ENCODE assay signal across 10 cellular contexts in genomic region chr7:100896743-100897051, GRCh38. TPM values are rescaled to one million over a fixed set of nuclear protein-coding genes. Genes with fewer than 3 reads are reported as not detected.
DNase-seq lines count a peak whose midpoint lies in the region; ATAC-seq and TF ChIP-seq lines count a peak whose summit lies in the region.
"Had no signal": no experiment of that assay in that cellular context is flagged by ENCODE, and none has a peak within 500 bp of the region (broad histone marks: within the 10 kb centered on the region; RNA-seq: fewer than 3 reads in every experiment).

No MANE protein-coding gene starts in this region.

- H3K27me3 ChIP-seq in effector memory CD4-positive, alpha-beta T cell (replicated peaks; ENCODE audit: control insufficient read depth, insufficient read depth, low read length, poor library complexity, severe bottlenecking): peaks cover 32% of the 10 kb centered on the region
- H3K27me3 ChIP-seq in aorta (ENCODE audit: control insufficient read depth in 1 of 2, insufficient read depth in 2 of 2, low read length in 1 of 2): no peaks in the 10 kb centered on the region

- peaks cover 22% of the 10 kb centered on the region for H3K4me1 ChIP-seq in effector memory CD4-positive, alpha-beta T cell (ENCODE audit: control insufficient read depth, insufficient read depth, low read length, poor library complexity, severe bottlenecking)
- H3K4me1 ChIP-seq in aorta (ENCODE audit: control insufficient read depth in 1 of 2, insufficient read depth in 2 of 2, low read length in 2 of 2): no peaks in the 10 kb centered on the region

- H3K9me3 Mint-ChIP-seq in natural killer cell: no peaks in the 10 kb centered on the region
- H3K9me3 Mint-ChIP-seq in natural killer cell treated with Interleukin-12 subunit alpha and Interleukin-12 subunit beta and Interleukin-15 and Interleukin-18, amount 100 ng/mL, for 72 hours: no peaks in the 10 kb centered on the region
- H3K9me3 Mint-ChIP-seq in naive thymus-derived CD8-positive, alpha-beta T cell: peaks cover 0 to 3% (median 0%) of the 10 kb centered on the region in 9 donors

- no peaks in the 10 kb centered on the region for H3K9me3 ChIP-seq in effector memory CD4-positive, alpha-beta T cell (ENCODE audit: control insufficient read depth, low read length)
- peaks cover 1% of the 10 kb centered on the region for H3K9me3 ChIP-seq in aorta (ENCODE audit: control insufficient read depth, low read length)

- 1% methylated on average over 17 to 45 of the region's 45 CpGs for WGBS in aorta, 2 donors

- H3K36me3 ChIP-seq in effector memory CD4-positive, alpha-beta T cell (ENCODE audit: control insufficient read depth, insufficient read depth, low read length): no peaks in the 10 kb centered on the region
- H3K36me3 ChIP-seq in aorta (ENCODE audit: control insufficient read depth in 1 of 2, insufficient read depth in 2 of 2, low read length in 1 of 2): no peaks in the 10 kb centered on the region

- intact Hi-C loops in natural killer cell (cut with micrococcal nuclease): loop anchor here (1.0 to 5.0 kb wide), 2 partner anchors 163 to 181 kb away; no protein-coding TSS in a partner anchor
- intact Hi-C loops in aorta (cut with DNase I): loop anchor here in 1 of 2 donors (1.0 to 10.0 kb wide), 3 partner anchors 71 to 268 kb away; partner anchors contain the start of genes MUC12 and VGF

- POLR2A ChIA-PET in naive thymus-derived CD8-positive, alpha-beta T cell (lab: Charles Lee): no interaction called here

- peak overlapping the region; percentile 36 for H3K4me3 ChIP-seq in effector memory CD4-positive, alpha-beta T cell (ENCODE audit: insufficient read depth, low read depth, low read length, poor library complexity, severe bottlenecking)
- peak overlapping the region; percentile 12 to 15 for H3K4me3 ChIP-seq in aorta (ENCODE audit: low read length in 2 of 2)

- TF ChIP-seq CTCF in natural killer cell (IDR thresholded peaks at IDR 0.05): no peak

- no peak overlapping the region for H3K27ac Mint-ChIP-seq in natural killer cell
- H3K27ac Mint-ChIP-seq in natural killer cell treated with Interleukin-12 subunit alpha and Interleukin-12 subunit beta and Interleukin-15 and Interleukin-18, amount 100 ng/mL, for 72 hours: no peak overlapping the region
- H3K27ac Mint-ChIP-seq in naive thymus-derived CD8-positive, alpha-beta T cell: no peak overlapping the region

- H3K27me3 Mint-ChIP-seq in natural killer cell (ENCODE audit: low read depth in 2 of 2): peaks cover 39 to 53% of the 10 kb centered on the region in 2 donors
- peaks cover 38 to 40% of the 10 kb centered on the region in 2 donors for H3K27me3 Mint-ChIP-seq in natural killer cell treated with Interleukin-12 subunit alpha and Interleukin-12 subunit beta and Interleukin-15 and Interleukin-18, amount 100 ng/mL, for 72 hours
- peaks cover 17 to 63% (median 35%) of the 10 kb centered on the region in 5 donors for H3K27me3 Mint-ChIP-seq in naive thymus-derived CD8-positive, alpha-beta T cell

- peaks cover 7 to 8% of the 10 kb centered on the region in 2 donors for H3K4me1 Mint-ChIP-seq in natural killer cell
- H3K4me1 Mint-ChIP-seq in natural killer cell treated with Interleukin-12 subunit alpha and Interleukin-12 subunit beta and Interleukin-15 and Interleukin-18, amount 100 ng/mL, for 72 hours (ENCODE audit: low read depth in 2 of 2): peaks cover 9 to 12% of the 10 kb centered on the region in 2 donors
- peaks cover 10 to 21% (median 12%) of the 10 kb centered on the region in 4 donors for H3K4me1 Mint-ChIP-seq in naive thymus-derived CD8-positive, alpha-beta T cell

- ATAC-seq in natural killer cell (peak; percentile 6 to 16 (median 10)), aorta (ENCODE audit: low FRiP score) (no peak), GM19328 (IDR thresholded peaks at IDR 0.05; ENCODE audit: unreplicated experiment) (no peak), left lobe of liver (no peak)
- ATAC-seq in natural killer cell treated with Interleukin-12 subunit alpha and Interleukin-12 subunit beta and Interleukin-15 and Interleukin-18, amount 100 ng/mL, for 72 hours: no peak
- peak; percentile 24 to 39 for ATAC-seq in naive thymus-derived CD8-positive, alpha-beta T cell

- DNase-seq in natural killer cell (no peak), aorta (no peak), germinal center (ENCODE audit: low spot score) (no peak), left lobe of liver (ENCODE audit: low spot score) (no peak)
- no peak for DNase-seq in natural killer cell treated with Interleukin-12 subunit alpha and Interleukin-12 subunit beta and Interleukin-15 and Interleukin-18, amount 100 ng/mL, for 72 hours (ENCODE audit: low spot score)
- no peak for DNase-seq in effector memory CD4-positive, alpha-beta T cell
- peak in 1 of 10 donors; percentile 12 for DNase-seq in naive thymus-derived CD8-positive, alpha-beta T cell
- DNase-seq: NCI-H446 treated with DMSO at 0.1 percent for 48 hours had no signal

- H3K4me3 Mint-ChIP-seq in natural killer cell: no peak overlapping the region
- no peak overlapping the region for H3K4me3 Mint-ChIP-seq in natural killer cell treated with Interleukin-12 subunit alpha and Interleukin-12 subunit beta and Interleukin-15 and Interleukin-18, amount 100 ng/mL, for 72 hours
- H3K4me3 Mint-ChIP-seq in naive thymus-derived CD8-positive, alpha-beta T cell: peak overlapping the region in 1 of 10 donors; percentile 94

- no peak overlapping the region for H3K27ac ChIP-seq in effector memory CD4-positive, alpha-beta T cell (ENCODE audit: insufficient read depth, low read length, poor library complexity, severe bottlenecking)
- no peak overlapping the region for H3K27ac ChIP-seq in aorta (ENCODE audit: low read depth in 1 of 2, low read length in 2 of 2)
- H3K27ac ChIP-seq: epithelial cell of prostate had no signal

- H3K36me3 Mint-ChIP-seq in natural killer cell: no peaks in the 10 kb centered on the region
- H3K36me3 Mint-ChIP-seq in natural killer cell treated with Interleukin-12 subunit alpha and Interleukin-12 subunit beta and Interleukin-15 and Interleukin-18, amount 100 ng/mL, for 72 hours: no peaks in the 10 kb centered on the region
- H3K36me3 Mint-ChIP-seq in naive thymus-derived CD8-positive, alpha-beta T cell: peaks cover 0 to 6% (median 0%) of the 10 kb centered on the region in 3 donors

RNA-seq across cellular contexts. Expression of gene ACHE, which starts 1.0 kb away (rescaled TPM):
- total RNA-seq in natural killer cell (under 1 TPM; 0.18 to 0.84 (median 0.47) TPM), aorta (1 to 10 TPM; 2.0 to 2.6 TPM), left lobe of liver (0.48 TPM)
- total RNA-seq in natural killer cell treated with Interleukin-12 subunit alpha and Interleukin-12 subunit beta and Interleukin-15 and Interleukin-18, amount 100 ng/mL, for 72 hours: under 1 TPM; 0.64 to 0.73 TPM
- under 1 TPM; 0.19 to 0.52 TPM for total RNA-seq in naive thymus-derived CD8-positive, alpha-beta T cell
- not detected for polyA plus RNA-seq in naive thymus-derived CD8-positive, alpha-beta T cell
- polyA plus RNA-seq in aorta: 1 to 10 TPM; 1.0 to 1.1 TPM

RNA-seq across cellular contexts. Expression of gene UFSP1, which starts 7.2 kb away (rescaled TPM):
- total RNA-seq in natural killer cell: 1 to 10 TPM; 1.0 to 1.9 (median 1.3) TPM
- 1 to 10 TPM; 1.8 to 6.0 TPM for total RNA-seq in natural killer cell treated with Interleukin-12 subunit alpha and Interleukin-12 subunit beta and Interleukin-15 and Interleukin-18, amount 100 ng/mL, for 72 hours
- 10 to 100 TPM in 1 of 2 experiments, 1 to 10 TPM in 1; 6.5 to 10.9 TPM for total RNA-seq in naive thymus-derived CD8-positive, alpha-beta T cell
- 1 to 10 TPM; 1.1 to 2.7 (median 1.7) TPM for polyA plus RNA-seq in naive thymus-derived CD8-positive, alpha-beta T cell
- total RNA-seq in aorta: 1 to 10 TPM; 2.0 to 2.6 TPM
- 1 to 10 TPM; 1.5 to 2.0 TPM for polyA plus RNA-seq in aorta
- 1.8 TPM for total RNA-seq in left lobe of liver

RNA-seq across cellular contexts. Expression of gene SRRT, which starts 21.8 kb away (rescaled TPM):
- total RNA-seq in natural killer cell: 100 to 1,000 TPM; 281 to 307 (median 288) TPM
- total RNA-seq in natural killer cell treated with Interleukin-12 subunit alpha and Interleukin-12 subunit beta and Interleukin-15 and Interleukin-18, amount 100 ng/mL, for 72 hours: 100 to 1,000 TPM; 212 to 391 TPM
- 100 to 1,000 TPM; 263 to 267 TPM for total RNA-seq in naive thymus-derived CD8-positive, alpha-beta T cell
- polyA plus RNA-seq in naive thymus-derived CD8-positive, alpha-beta T cell: 10 to 100 TPM; 51.1 to 69.4 (median 63.2) TPM
- 100 to 1,000 TPM in 1 of 2 donors, 10 to 100 TPM in 1; 95.5 to 118 TPM for total RNA-seq in aorta
- polyA plus RNA-seq in aorta: 100 to 1,000 TPM in 1 of 2 donors, 10 to 100 TPM in 1; 22.2 to 151 TPM
- 53.9 TPM for total RNA-seq in left lobe of liver

RNA-seq across cellular contexts. Expression of gene TRIP6, which starts 29.5 kb away (rescaled TPM):
- total RNA-seq in natural killer cell: 1 to 10 TPM; 1.1 to 3.5 (median 1.5) TPM
- total RNA-seq in natural killer cell treated with Interleukin-12 subunit alpha and Interleukin-12 subunit beta and Interleukin-15 and Interleukin-18, amount 100 ng/mL, for 72 hours: 1 to 10 TPM; 2.7 to 7.4 TPM
- 10 to 100 TPM; 14.3 to 16.2 TPM for total RNA-seq in naive thymus-derived CD8-positive, alpha-beta T cell
- polyA plus RNA-seq in naive thymus-derived CD8-positive, alpha-beta T cell: 1 to 10 TPM; 3.4 to 6.0 (median 4.9) TPM
- total RNA-seq in aorta: 10 to 100 TPM; 77.3 to 80.3 TPM
- polyA plus RNA-seq in aorta: 100 to 1,000 TPM in 1 of 2 donors, 10 to 100 TPM in 1; 39.3 to 136 TPM
- total RNA-seq in left lobe of liver: 24.6 TPM

RNA-seq across cellular contexts. Expression of gene SLC12A9, which starts 44.2 kb away (rescaled TPM):
- total RNA-seq in natural killer cell (10 to 100 TPM; 35.0 to 44.2 (median 38.1) TPM), aorta (10 to 100 TPM; 20.3 to 34.3 TPM), left lobe of liver (10.1 TPM)
- 10 to 100 TPM; 32.7 to 38.7 TPM for total RNA-seq in natural killer cell treated with Interleukin-12 subunit alpha and Interleukin-12 subunit beta and Interleukin-15 and Interleukin-18, amount 100 ng/mL, for 72 hours
- total RNA-seq in naive thymus-derived CD8-positive, alpha-beta T cell: 10 to 100 TPM; 66.9 to 74.7 TPM
- 1 to 10 TPM; 6.8 to 9.4 (median 8.0) TPM for polyA plus RNA-seq in naive thymus-derived CD8-positive, alpha-beta T cell
- polyA plus RNA-seq in aorta: 10 to 100 TPM in 1 of 2 donors, 1 to 10 TPM in 1; 8.5 to 43.9 TPM

Comparison
In these comparisons a context has a peak if more than half of its experiments do, and no peak if none do; other contexts are left out.
1. ATAC-seq: peak in natural killer cell (3 of 3) and naive thymus-derived CD8-positive, alpha-beta T cell (2 of 2); none in natural killer cell treated with Interleukin-12 subunit alpha and Interleukin-12 subunit beta and Interleukin-15 and Interleukin-18, amount 100 ng/mL, for 72 hours (0 of 2), aorta (single experiment), GM19328 (single experiment) and left lobe of liver (single experiment).